In the genomic region with DNA sequence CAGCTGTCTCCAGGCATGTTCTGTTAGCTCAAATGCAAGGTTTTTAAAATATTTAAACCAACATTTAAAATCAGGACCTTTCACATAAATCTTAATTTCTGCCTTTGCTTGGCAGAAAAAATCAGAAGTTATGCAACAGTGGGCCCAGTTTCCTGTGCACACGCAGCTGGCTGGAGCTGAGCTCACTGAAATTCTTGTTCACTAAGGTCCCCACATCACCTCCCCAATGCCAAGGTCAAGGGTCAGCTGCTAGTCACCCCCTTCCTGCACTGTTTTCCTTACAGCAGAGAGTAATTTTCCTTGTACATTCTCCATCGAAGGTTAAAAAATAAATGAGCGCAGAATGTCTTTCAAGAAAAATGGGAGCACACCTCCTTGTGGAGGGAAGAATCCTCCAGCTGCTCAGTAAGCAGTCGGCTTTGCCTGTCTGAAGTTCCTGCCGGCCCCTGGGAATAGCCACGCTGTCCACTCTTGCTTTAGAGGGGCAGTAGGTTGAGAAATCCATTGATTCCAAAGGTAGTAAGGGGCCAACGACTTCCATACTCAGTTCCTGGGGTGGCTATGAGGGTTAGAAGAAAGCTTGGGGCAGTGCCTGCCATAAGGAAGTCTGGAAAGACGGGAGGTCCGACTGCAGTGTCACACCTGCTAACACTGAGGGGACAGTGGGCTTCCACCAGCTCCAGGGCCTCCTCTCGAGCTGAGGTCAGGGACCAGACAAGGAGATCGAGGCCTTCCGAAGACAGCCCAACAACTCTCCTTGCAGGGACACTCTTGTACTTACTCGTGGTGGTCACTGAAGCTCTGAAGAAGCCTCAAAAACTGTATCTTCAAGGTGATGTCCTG, we compare ENCODE assay signal across 19 cellular contexts. TPM values are rescaled to one million over a fixed set of nuclear protein-coding genes. Genes with fewer than 3 reads are reported as not detected.
DNase-seq lines count a peak whose midpoint lies in the region; ATAC-seq and TF ChIP-seq lines count a peak whose summit lies in the region.
"Had no signal": no experiment of that assay in that cellular context is flagged by ENCODE, and none has a peak within 500 bp of the region (broad histone marks: within the 10 kb centered on the region; RNA-seq: fewer than 3 reads in every experiment).

No MANE protein-coding gene starts in this region.

- peaks cover 9% of the 10 kb centered on the region for H3F3A ChIP-seq in GM23248 (ENCODE audit: insufficient read depth)

- WGBS in GM23248 (ENCODE audit: low coverage in 1 of 2, low lambda C conversion rate in 2 of 2, missing lambda C conversion rate in 2 of 2), 2 experiments: 80% methylated on average over 13 of the region's 13 CpGs

- TF ChIP-seq CTCF in cardiac fibroblast (IDR thresholded peaks at IDR 0.05; ENCODE audit: low read depth, low read length): no peak

- DNase-seq in activated CD4-positive, CD25-positive, alpha-beta regulatory T cell treated with anti-CD3 and anti-CD28 coated beads, Interleukin-2, amount 50 U/mL, for 72 hours: peak; percentile 15
- DNase-seq in cardiac fibroblast (ENCODE audit: low read depth in 2 of 2) (peak; percentile 36 to 57), left lobe of liver (ENCODE audit: low spot score) (peak; percentile 46), medulla oblongata (ENCODE audit: extremely low spot score) (no peak), SKM-1 treated with dmso at 0.1 percent for 144 hours (lab: John Stamatoyannopoulos, UW; ENCODE audit: unreplicated experiment) (no peak), GM23248 (no peak)
- DNase-seq: activated B cell treated with CpG ODN at 0.5 μM for 24 hours; CD8-positive, alpha-beta T cell; HFFc6; Kasumi-1; NCI-H187; NCI-H510A; stimulated activated CD4-positive, alpha-beta T cell treated with anti-CD3 and anti-CD28 coated beads, Interleukin-15, amount 100 ng/mL, for 24 hours; thyroid gland had no signal

- peaks cover 44% of the 10 kb centered on the region for H3K79me2 ChIP-seq in GM23248 (ENCODE audit: insufficient read depth)
- H3K79me2 ChIP-seq: parathyroid adenoma had no signal

- H3K27ac ChIP-seq in subcutaneous abdominal adipose tissue (ENCODE audit: low read depth, low read length) (peak overlapping the region; percentile 84), GM23248 (no peak overlapping the region)
- H3K27ac ChIP-seq: parathyroid adenoma had no signal

- H3K9ac ChIP-seq in subcutaneous abdominal adipose tissue (ENCODE audit: low read length in 5 of 5) (peak overlapping the region in 2 of 5 donors; percentile 18 to 36), GM23248 (no peak overlapping the region)
- H3K9ac ChIP-seq: parathyroid adenoma had no signal

- H3K36me3 ChIP-seq in subcutaneous abdominal adipose tissue (ENCODE audit: control insufficient read depth in 5 of 5, insufficient read depth in 5 of 5, low read length in 5 of 5) (peaks cover 3 to 84% (median 70%) of the 10 kb centered on the region in 5 donors), GM23248 (ENCODE audit: low read depth) (peaks cover 61% of the 10 kb centered on the region)

- H3K9me3 ChIP-seq in subcutaneous abdominal adipose tissue (ENCODE audit: control insufficient read depth in 5 of 5, low read length in 5 of 5) (no peaks in the 10 kb centered on the region), GM23248 (ENCODE audit: low read depth) (no peaks in the 10 kb centered on the region)
- H3K9me3 ChIP-seq: thyroid gland had no signal

- no peaks in the 10 kb centered on the region for H3K9me2 ChIP-seq in GM23248 (ENCODE audit: insufficient read depth)

- H3K4me1 ChIP-seq in subcutaneous abdominal adipose tissue (ENCODE audit: control insufficient read depth in 5 of 5, insufficient read depth in 5 of 5, low read length in 5 of 5) (peaks cover 11 to 94% (median 78%) of the 10 kb centered on the region in 5 donors), GM23248 (ENCODE audit: insufficient read depth) (peaks cover 1% of the 10 kb centered on the region; the same call in 1 of the 2 replicates)
- H3K4me1 ChIP-seq: parathyroid adenoma, thyroid gland had no signal

- H3K27me3 ChIP-seq in subcutaneous abdominal adipose tissue (ENCODE audit: control insufficient read depth in 5 of 5, insufficient read depth in 4 of 5, low read length in 5 of 5): no peaks in the 10 kb centered on the region
- no peaks in the 10 kb centered on the region for H3K27me3 ChIP-seq in GM23248 (replicated peaks; ENCODE audit: insufficient read depth)
- H3K27me3 ChIP-seq: thyroid gland had no signal

- no peak for ATAC-seq in activated CD4-positive, CD25-positive, alpha-beta regulatory T cell treated with anti-CD3 and anti-CD28 coated beads, Interleukin-2, amount 50 U/mL, for 24 hours
- no peak for ATAC-seq in left lobe of liver
- ATAC-seq: CD8-positive, alpha-beta T cell; GM12878 had no signal

- H3K4me2 ChIP-seq in GM23248 (ENCODE audit: unreplicated experiment): no peak overlapping the region

- peaks cover 3% of the 10 kb centered on the region; the same call in 1 of the 2 replicates for H4K20me1 ChIP-seq in GM23248 (ENCODE audit: insufficient read depth)

- no peak overlapping the region for H2AFZ ChIP-seq in GM23248
- H2AFZ ChIP-seq: parathyroid adenoma had no signal

- in situ Hi-C loops in GM23248 (cut with MboI): no loop called here

- no peak overlapping the region for H3K4me3 ChIP-seq in cardiac fibroblast (replicated peaks in 1 of 2; ENCODE audit: low read depth in 2 of 2, low read length in 2 of 2)
- no peak overlapping the region for H3K4me3 ChIP-seq in subcutaneous abdominal adipose tissue (ENCODE audit: low read depth in 1 of 5, low read length in 5 of 5)
- H3K4me3 ChIP-seq in GM23248: no peak overlapping the region
- H3K4me3 ChIP-seq: GM12878, thyroid gland had no signal

RNA-seq across cellular contexts. Expression of gene MYH7B, which starts 56.8 kb away (rescaled TPM):
- 0.45 TPM for total RNA-seq in left lobe of liver
- under 0.01 and 0.11 TPM in 2 replicates for total RNA-seq in GM23248 (2014; rRNA removed; shearing (Covaris generic))
- 0.13 and 0.49 TPM in 2 replicates for polyA plus RNA-seq in GM23248 (2016; fragmentation: Nextera tagmentation; extraction: Ambion mirVana)
- total RNA-seq: frontal cortex had no signal

RNA-seq across cellular contexts. Expression of gene GSS, which starts 56.8 kb away (rescaled TPM):
- 29.2 TPM for total RNA-seq in left lobe of liver
- 80.7 and 85.9 TPM in 2 replicates for total RNA-seq in GM23248 (2014; rRNA removed; shearing (Covaris generic))
- 68.3 and 75.0 TPM in 2 replicates for polyA plus RNA-seq in GM23248 (2016; fragmentation: Nextera tagmentation; extraction: Ambion mirVana)

Comparison
In these comparisons a context has a peak if more than half of its experiments do, and no peak if none do; other contexts are left out.
1. DNase-seq: peak in activated CD4-positive, CD25-positive, alpha-beta regulatory T cell treated with anti-CD3 and anti-CD28 coated beads, Interleukin-2, amount 50 U/mL, for 72 hours (single experiment), cardiac fibroblast (2 of 2) and left lobe of liver (single experiment); none in medulla oblongata (single experiment), SKM-1 treated with dmso at 0.1 percent for 144 hours (single experiment) and GM23248 (single experiment).